12 cellular contexts compared by ENCODE assay signal in genomic region chr5:172905771-172906170, GRCh38. TPM values are rescaled to one million over a fixed set of nuclear protein-coding genes. Genes with fewer than 3 reads are reported as not detected.
DNase-seq lines count a peak whose midpoint lies in the region; FAIRE-seq and TF ChIP-seq lines count a peak whose summit lies in the region.
"Had no signal": no experiment of that assay in that cellular context is flagged by ENCODE, and none has a peak within 500 bp of the region (broad histone marks: within the 10 kb centered on the region; RNA-seq: fewer than 3 reads in every experiment).

No MANE protein-coding gene starts in this region.

- H3K4me3 ChIP-seq in GM23248 (no peak overlapping the region), astrocyte (ENCODE audit: insufficient read depth, low read depth, low read length) (no peak overlapping the region), small intestine (ENCODE audit: low read depth in 1 of 2, low read length in 2 of 2) (no peak overlapping the region)

- peak overlapping the region; percentile 87 for H3K27ac Mint-ChIP-seq in astrocyte (ENCODE audit: unreplicated experiment)
- H3K27ac Mint-ChIP-seq: activated CD4-positive, alpha-beta T cell treated with anti-CD3 and anti-CD28 coated beads for 36 hours had no signal

- no peaks in the 10 kb centered on the region for H3K9me3 ChIP-seq in GM23248 (ENCODE audit: low read depth)
- no peaks in the 10 kb centered on the region for H3K9me3 ChIP-seq in astrocyte (ENCODE audit: insufficient read depth, low read depth, low read length)
- no peaks in the 10 kb centered on the region for H3K9me3 ChIP-seq in small intestine (ENCODE audit: control insufficient read depth, low read depth)

- H3K4me1 ChIP-seq in GM23248 (ENCODE audit: insufficient read depth): peaks cover 59% of the 10 kb centered on the region
- peaks cover 78% of the 10 kb centered on the region for H3K4me1 ChIP-seq in astrocyte (ENCODE audit: insufficient read depth, low read length)
- H3K4me1 ChIP-seq in small intestine (ENCODE audit: control insufficient read depth in 2 of 2, insufficient read depth in 1 of 2, low read depth in 1 of 2, low read length in 1 of 2): peaks cover 4 to 7% of the 10 kb centered on the region in 2 donors

- H3K36me3 Mint-ChIP-seq in astrocyte (ENCODE audit: low read depth, unreplicated experiment): peaks cover 18% of the 10 kb centered on the region

- H3K27me3 ChIP-seq in GM23248 (replicated peaks; ENCODE audit: insufficient read depth) (no peaks in the 10 kb centered on the region), astrocyte (ENCODE audit: insufficient read depth, low read length) (no peaks in the 10 kb centered on the region), layer of hippocampus (ENCODE audit: control insufficient read depth, insufficient read depth, low read length) (no peaks in the 10 kb centered on the region), small intestine (ENCODE audit: control insufficient read depth in 2 of 2, insufficient read depth in 2 of 2, low read length in 2 of 2) (no peaks in the 10 kb centered on the region)

- H2AFZ ChIP-seq in GM23248: no peak overlapping the region
- H2AFZ ChIP-seq in astrocyte (ENCODE audit: low read depth, low read length): no peak overlapping the region

- H3K9ac ChIP-seq in GM23248 (no peak overlapping the region), astrocyte (ENCODE audit: low read length) (peak overlapping the region; percentile 90)

- no peak for FAIRE-seq in astrocyte (lab: Jason Lieb, UNC)
- no peak for FAIRE-seq in small intestine (lab: Jason Lieb, UNC)
- FAIRE-seq: endothelial cell of umbilical vein had no signal

- no peaks in the 10 kb centered on the region for H3K9me3 Mint-ChIP-seq in astrocyte (ENCODE audit: unreplicated experiment)
- H3K9me3 Mint-ChIP-seq: stimulated activated naive CD8-positive, alpha-beta T cell treated with anti-CD3 and anti-CD28 coated beads, Interleukin-15, amount 100 ng/mL, for 72 hours had no signal

- H3K9me2 ChIP-seq in GM23248 (ENCODE audit: insufficient read depth): no peaks in the 10 kb centered on the region

- H3K27ac ChIP-seq in GM23248 (peak overlapping the region; percentile 99), astrocyte (ENCODE audit: low read depth, low read length) (peak overlapping the region; percentile 100), layer of hippocampus (ENCODE audit: low read depth, low read length) (peak overlapping the region; percentile 84), small intestine (ENCODE audit: low read depth in 1 of 2, low read length in 1 of 2) (peak overlapping the region; percentile 92 to 97)

- H3F3A ChIP-seq in GM23248 (ENCODE audit: insufficient read depth): peaks cover 62% of the 10 kb centered on the region

- no peaks in the 10 kb centered on the region for H3K36me3 ChIP-seq in GM23248 (ENCODE audit: low read depth)
- no peaks in the 10 kb centered on the region for H3K36me3 ChIP-seq in astrocyte (ENCODE audit: insufficient read depth, low read length)
- H3K36me3 ChIP-seq in small intestine (ENCODE audit: control insufficient read depth in 2 of 2, insufficient read depth in 2 of 2, low read length in 2 of 2): no peaks in the 10 kb centered on the region

- in situ Hi-C loops in GM23248 (cut with MboI) (loop anchor here (10.0 kb wide), 1 partner anchor 131 kb away; the partner anchor contains the start of gene DUSP1), KBM-7 (cut with MboI; ENCODE audit: low pct_unique_long_range_greater_than_20kb, low sequenced_read_pairs) (no loop called here)

- WGBS in GM23248 (ENCODE audit: low coverage in 1 of 2, low lambda C conversion rate in 2 of 2, missing lambda C conversion rate in 2 of 2), 2 experiments: 78 to 81% methylated on average over 3 of the region's 3 CpGs
- WGBS in small intestine, 3 donors: 52 to 68% (median 62%) methylated on average over 2 to 3 of the region's 3 CpGs

- no peak for DNase-seq in GM23248
- no peak for DNase-seq in astrocyte (ENCODE audit: low read depth)
- no peak for DNase-seq in small intestine
- DNase-seq in KBM-7: no peak
- DNase-seq in NCI-H1694 treated with DMSO at 0.1 percent for 48 hours (lab: John Stamatoyannopoulos, UW): no peak
- no peak for DNase-seq in activated CD4-positive, alpha-beta T cell treated with anti-CD3 and anti-CD28 coated beads, Interleukin-2, amount 50 U/mL, for 4 hours
- no peak for DNase-seq in NCI-H1092 treated with DMSO at 0.1 percent for 48 hours (lab: John Stamatoyannopoulos, UW)
- DNase-seq: activated CD4-positive, alpha-beta T cell treated with anti-CD3 and anti-CD28 coated beads for 36 hours; activated naive CD4-positive, alpha-beta T cell treated with anti-CD3 and anti-CD28 coated beads, Interleukin-2, amount 50 U/mL, for 16 hours; stimulated activated naive CD8-positive, alpha-beta T cell treated with anti-CD3 and anti-CD28 coated beads, Interleukin-15, amount 100 ng/mL, for 72 hours had no signal

- H3K4me3 Mint-ChIP-seq in astrocyte (ENCODE audit: unreplicated experiment): no peak overlapping the region
- H3K4me3 Mint-ChIP-seq: activated CD4-positive, alpha-beta T cell treated with anti-CD3 and anti-CD28 coated beads for 36 hours; stimulated activated naive CD8-positive, alpha-beta T cell treated with anti-CD3 and anti-CD28 coated beads, Interleukin-15, amount 100 ng/mL, for 72 hours had no signal

- H4K20me1 ChIP-seq in GM23248 (ENCODE audit: insufficient read depth) (no peaks in the 10 kb centered on the region), astrocyte (ENCODE audit: insufficient read depth, low read length) (no peaks in the 10 kb centered on the region)

- no peaks in the 10 kb centered on the region for H3K27me3 Mint-ChIP-seq in astrocyte (ENCODE audit: low read depth, unreplicated experiment)
- H3K27me3 Mint-ChIP-seq: activated CD4-positive, alpha-beta T cell treated with anti-CD3 and anti-CD28 coated beads for 36 hours; stimulated activated naive CD8-positive, alpha-beta T cell treated with anti-CD3 and anti-CD28 coated beads, Interleukin-15, amount 100 ng/mL, for 72 hours had no signal

- H3K4me2 ChIP-seq in GM23248 (ENCODE audit: unreplicated experiment): no peak overlapping the region
- H3K4me2 ChIP-seq in astrocyte (ENCODE audit: low read length): peak overlapping the region; percentile 50

- no peak for TF ChIP-seq CTCF in astrocyte (IDR thresholded peaks at IDR 0.05; ENCODE audit: insufficient read depth, low read depth, low read length)

- peaks cover 19% of the 10 kb centered on the region for H3K79me2 ChIP-seq in GM23248 (ENCODE audit: insufficient read depth)
- H3K79me2 ChIP-seq in astrocyte (ENCODE audit: insufficient read depth, low read length): peaks cover 10% of the 10 kb centered on the region

- peaks cover 41% of the 10 kb centered on the region for H3K4me1 Mint-ChIP-seq in astrocyte (ENCODE audit: low read depth, unreplicated experiment)

RNA-seq across cellular contexts. Expression of gene RPL26L1, which starts 53.5 kb away (rescaled TPM):
- 24.3 and 30.7 TPM in 2 replicates for total RNA-seq in GM23248 (2014; rRNA removed; shearing (Covaris generic))
- polyA plus RNA-seq in GM23248 (2016; fragmentation: Nextera tagmentation; extraction: Ambion mirVana) (102 and 104 TPM in 2 replicates), small intestine (10 to 100 TPM; 42.9 to 99.2 (median 43.5) TPM)
- 50.6 and 54.3 TPM in 2 replicates for total RNA-seq in astrocyte
